Comparison of ENCODE assay signal across 15 cellular contexts in genomic region chr7:29292886-29293658, GRCh38.
DNase-seq lines count a peak whose midpoint lies in the region; ATAC-seq and TF ChIP-seq lines count a peak whose summit lies in the region.
"Had no signal": no experiment of that assay in that cellular context is flagged by ENCODE, and none has a peak within 500 bp of the region (broad histone marks: within the 10 kb centered on the region; RNA-seq: fewer than 3 reads in every experiment).

No MANE protein-coding gene starts in this region.

- H3K9me3 Mint-ChIP-seq in Caco-2 (ENCODE audit: unreplicated experiment) (no peaks in the 10 kb centered on the region), WTC11 (no peaks in the 10 kb centered on the region)
- H3K9me3 Mint-ChIP-seq: CD4-positive, alpha-beta T cell had no signal

- TF ChIP-seq CTCF in Caco-2 (IDR thresholded peaks at IDR 0.05; ENCODE audit: insufficient read depth in 1 of 2, low read depth in 1 of 2, low read length in 1 of 2, severe bottlenecking in 1 of 2, unreplicated experiment in 1 of 2) (no peak), WTC11 (IDR thresholded peaks at IDR 0.05) (no peak)

- CTCF ChIA-PET in Caco-2 (lab: Charles Lee) (interaction anchor here (0.6 to 1.2 kb wide), 2 partner anchors 371 to 455 kb away, joined by 3 read pairs; no protein-coding TSS in a partner anchor), WTC11 (lab: Charles Lee) (interaction anchor here (0.8 to 1.7 kb wide), 5 partner anchors 10 to 367 kb away, joined by 3 to 5 read pairs (median 3); no protein-coding TSS in a partner anchor)

- no peak overlapping the region for H2AK5ac ChIP-seq in mesendoderm (ENCODE audit: low read length)

- H4K20me1 ChIP-seq in Karpas-422 (ENCODE audit: insufficient read depth, low read depth, low read length) = no peaks in the 10 kb centered on the region

- H3K36me3 ChIP-seq in Caco-2 (ENCODE audit: control insufficient read depth, insufficient read depth, low read length) (no peaks in the 10 kb centered on the region; the same call in 1 of the 2 replicates), Karpas-422 (ENCODE audit: insufficient read depth, low read length) (no peaks in the 10 kb centered on the region), mesendoderm (ENCODE audit: control insufficient read depth, insufficient read depth, low read length) (no peaks in the 10 kb centered on the region)
- H3K36me3 ChIP-seq: SJSA1 had no signal

- no peaks in the 10 kb centered on the region for H3K27me3 Mint-ChIP-seq in Caco-2 (ENCODE audit: insufficient read depth, unreplicated experiment)
- H3K27me3 Mint-ChIP-seq in WTC11 (ENCODE audit: low read depth) = no peaks in the 10 kb centered on the region
- H3K27me3 Mint-ChIP-seq: B cell; CD4-positive, alpha-beta T cell had no signal

- no peaks in the 10 kb centered on the region for H3K9me2 ChIP-seq in Karpas-422 (replicated peaks; ENCODE audit: insufficient read depth, low read length)

- H2BK120ac ChIP-seq in mesendoderm (ENCODE audit: low read depth, low read length) = no peak overlapping the region

- H3K23ac ChIP-seq in mesendoderm (ENCODE audit: low read length) = no peak overlapping the region

- H3K9me3 ChIP-seq in Caco-2 = no peaks in the 10 kb centered on the region
- no peaks in the 10 kb centered on the region for H3K9me3 ChIP-seq in Karpas-422 (ENCODE audit: low read length)
- H3K9me3 ChIP-seq: SJSA1 had no signal

- no TSS peak for BruUV-seq in Caco-2 (replicated peaks; lab: Mats Ljungman, UMichigan)

- no peak overlapping the region for H3K4me3 ChIP-seq in Caco-2 (ENCODE audit: low read depth, low read length)
- no peak overlapping the region for H3K4me3 ChIP-seq in Karpas-422 (ENCODE audit: low read length)
- H3K4me3 ChIP-seq in mesendoderm (ENCODE audit: low read length) = no peak overlapping the region
- H3K4me3 ChIP-seq: SJSA1 had no signal

- H3K4me1 Mint-ChIP-seq in Caco-2 (ENCODE audit: low read depth, unreplicated experiment) (peaks cover 47% of the 10 kb centered on the region), WTC11 (peaks cover 92% of the 10 kb centered on the region)

- no peak overlapping the region for H2BK15ac ChIP-seq in mesendoderm (replicated peaks; ENCODE audit: low read depth)

- peak overlapping the region; percentile 88 for H3K9ac ChIP-seq in Karpas-422 (ENCODE audit: low read length)
- H3K9ac ChIP-seq in mesendoderm (ENCODE audit: low read length) = no peak overlapping the region

- H3K4me2 ChIP-seq in Karpas-422 (ENCODE audit: low read depth, low read length, poor library complexity, severe bottlenecking) = peak overlapping the region; percentile 82
- no peak overlapping the region for H3K4me2 ChIP-seq in mesendoderm (ENCODE audit: low read length)

- H3K18ac ChIP-seq in mesendoderm (ENCODE audit: low read length) = no peak overlapping the region

- no peak overlapping the region for H4K5ac ChIP-seq in mesendoderm (ENCODE audit: low read length)

- H3K36me3 Mint-ChIP-seq in Caco-2 (ENCODE audit: insufficient read depth, unreplicated experiment) = no peaks in the 10 kb centered on the region
- no peaks in the 10 kb centered on the region for H3K36me3 Mint-ChIP-seq in WTC11

- H3K27ac ChIP-seq in Karpas-422 (ENCODE audit: low read length) (peak overlapping the region; percentile 99), mesendoderm (ENCODE audit: low read depth, low read length) (no peak overlapping the region)
- H3K27ac ChIP-seq: RWPE1, SJSA1 had no signal

- peak; percentile 6; the same call in 1 of the 2 replicates for ATAC-seq in WTC11

- H2AFZ ChIP-seq in Karpas-422 (ENCODE audit: low read length) = peak overlapping the region; percentile 16; the same call in 1 of the 2 replicates

- DNase-seq in Caco-2 (no peak), Karpas-422 (no peak), WTC11 (ENCODE audit: low spot score) (no peak), mesendoderm (no peak), amniotic stem cell (lab: John Stamatoyannopoulos, UW) (no peak)
- DNase-seq in stimulated activated CD4-positive, alpha-beta T cell treated with anti-CD3 and anti-CD28 coated beads, Interleukin-4, amount 100 ng/mL, for 1 hour = no peak
- DNase-seq in activated CD4-positive, alpha-beta T cell treated with anti-CD3 and anti-CD28 coated beads, Interleukin-2, amount 50 U/mL, for 48 hours = no peak
- DNase-seq: ACHN; CD4-positive, alpha-beta T cell; Kasumi-1; NCI-H2029 treated with DMSO at 0.1 percent for 48 hours; NCI-H446 had no signal

- intact Hi-C loops in Caco-2 (cut with micrococcal nuclease; ENCODE audit: unreplicated experiment) = no loop called here

- H3K79me2 ChIP-seq in Karpas-422 (ENCODE audit: low read length) = no peaks in the 10 kb centered on the region
- H3K79me2 ChIP-seq in mesendoderm (ENCODE audit: control insufficient read depth, insufficient read depth, low read length) = no peaks in the 10 kb centered on the region

- H3K79me1 ChIP-seq in mesendoderm (ENCODE audit: low read length) = no peaks in the 10 kb centered on the region

- H4K8ac ChIP-seq in mesendoderm (ENCODE audit: low read depth, low read length) = no peak overlapping the region

- no peak overlapping the region for H2BK5ac ChIP-seq in mesendoderm (ENCODE audit: low read length)

- H3K4me1 ChIP-seq in Caco-2 = peaks cover 55% of the 10 kb centered on the region
- peaks cover 97% of the 10 kb centered on the region for H3K4me1 ChIP-seq in Karpas-422 (ENCODE audit: low read length)
- peaks cover 9% of the 10 kb centered on the region for H3K4me1 ChIP-seq in mesendoderm (ENCODE audit: control insufficient read depth, low read depth, low read length)
- H3K4me1 ChIP-seq: SJSA1 had no signal

- no CpG with 5 or more reads among the region's 12 CpGs for WGBS in mesendoderm (ENCODE audit: extremely low coverage, insufficient coverage, low lambda C conversion rate)

- H3K4ac ChIP-seq in mesendoderm (ENCODE audit: low read depth, low read length) = no peak overlapping the region

- H3K27ac Mint-ChIP-seq in Caco-2 (ENCODE audit: unreplicated experiment) (peak overlapping the region; percentile 3), WTC11 (peak overlapping the region; percentile 27)
- H3K27ac Mint-ChIP-seq: B cell; CD4-positive, alpha-beta T cell had no signal

- H3K4me3 Mint-ChIP-seq in Caco-2 (ENCODE audit: unreplicated experiment) (no peak overlapping the region), WTC11 (no peak overlapping the region)
- H3K4me3 Mint-ChIP-seq: B cell; CD4-positive, alpha-beta T cell had no signal

- peak overlapping the region; percentile 22 for H3K56ac ChIP-seq in mesendoderm (ENCODE audit: low read length)

- H3K27me3 ChIP-seq in Caco-2 (replicated peaks; ENCODE audit: control insufficient read depth, insufficient read depth, low read length) (no peaks in the 10 kb centered on the region), Karpas-422 (ENCODE audit: low read length) (no peaks in the 10 kb centered on the region), mesendoderm (ENCODE audit: insufficient read depth, low read length, poor library complexity) (no peaks in the 10 kb centered on the region)

- POLR2A ChIA-PET in Caco-2 (lab: Charles Lee) (interaction anchor here (1.1 kb wide), 1 partner anchor 11 kb away, joined by 5 read pairs; no protein-coding TSS in a partner anchor), WTC11 (lab: Charles Lee) (no interaction called here)

TF ChIP-seq in WTC11, 78 proteins besides CTCF, POLR2A, EP300 and RAD21 (continues in another document):
- TF ChIP-seq, protein P1, sequence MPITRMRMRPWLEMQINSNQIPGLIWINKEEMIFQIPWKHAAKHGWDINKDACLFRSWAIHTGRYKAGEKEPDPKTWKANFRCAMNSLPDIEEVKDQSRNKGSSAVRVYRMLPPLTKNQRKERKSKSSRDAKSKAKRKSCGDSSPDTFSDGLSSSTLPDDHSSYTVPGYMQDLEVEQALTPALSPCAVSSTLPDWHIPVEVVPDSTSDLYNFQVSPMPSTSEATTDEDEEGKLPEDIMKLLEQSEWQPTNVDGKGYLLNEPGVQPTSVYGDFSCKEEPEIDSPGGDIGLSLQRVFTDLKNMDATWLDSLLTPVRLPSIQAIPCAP (CRISPR knock-in tag; IDR thresholded peaks at IDR 0.05) = no peak
- TF ChIP-seq CREB1 (CRISPR knock-in tag; IDR thresholded peaks at IDR 0.05) (no peak), JAZF1 (CRISPR knock-in tag; IDR thresholded peaks at IDR 0.05) (no peak), SMAD3 (CRISPR knock-in tag; IDR thresholded peaks at IDR 0.05; ENCODE audit: borderline replicate concordance) (no peak), HMGA2 (CRISPR knock-in tag; IDR thresholded peaks at IDR 0.05) (no peak), MLX (CRISPR knock-in tag; IDR thresholded peaks at IDR 0.05) (no peak), PRRX2 (CRISPR knock-in tag; IDR thresholded peaks at IDR 0.05) (no peak), ZNF416 (CRISPR knock-in tag; IDR thresholded peaks at IDR 0.05) (no peak), ZNF423 (CRISPR knock-in tag; IDR thresholded peaks at IDR 0.05) (no peak)
- TF ChIP-seq, protein P2, sequence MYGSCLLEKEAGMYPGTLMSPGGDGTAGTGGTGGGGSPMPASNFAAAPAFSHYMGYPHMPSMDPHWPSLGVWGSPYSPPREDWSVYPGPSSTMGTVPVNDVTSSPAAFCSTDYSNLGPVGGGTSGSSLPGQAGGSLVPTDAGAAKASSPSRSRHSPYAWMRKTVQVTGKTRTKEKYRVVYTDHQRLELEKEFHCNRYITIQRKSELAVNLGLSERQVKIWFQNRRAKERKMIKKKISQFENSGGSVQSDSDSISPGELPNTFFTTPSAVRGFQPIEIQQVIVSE (CRISPR knock-in tag; IDR thresholded peaks at IDR 0.05; ENCODE audit: borderline replicate concordance) = no peak
